ENCODE assay signal across 8 cellular contexts in the genomic region with DNA sequence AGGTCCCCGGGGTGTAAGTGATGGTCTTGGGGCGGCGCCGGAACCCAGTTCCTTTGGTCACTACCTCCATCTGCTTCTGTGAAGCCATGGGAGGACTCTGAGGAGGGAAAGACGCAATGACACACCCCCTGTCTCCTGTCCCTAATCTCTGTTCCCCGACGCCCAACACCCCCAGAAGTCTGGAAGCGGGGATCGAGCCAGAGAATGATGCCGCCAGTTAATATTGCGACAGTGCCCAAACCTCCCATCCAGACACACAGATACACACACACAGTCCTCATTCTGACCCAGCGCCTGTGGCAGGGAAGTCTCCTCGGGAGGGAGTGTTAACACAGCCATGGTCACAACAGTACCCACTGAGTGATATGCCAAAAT. TPM values are rescaled to one million over a fixed set of nuclear protein-coding genes. Genes with fewer than 3 reads are reported as not detected.
DNase-seq lines count a peak whose midpoint lies in the region; ATAC-seq and TF ChIP-seq lines count a peak whose summit lies in the region.

No MANE protein-coding gene starts in this region.

- H3K4me3 Mint-ChIP-seq in MCF 10A (ENCODE audit: unreplicated experiment) = peak overlapping the region; percentile 76

- H3K27me3 Mint-ChIP-seq in MCF 10A (ENCODE audit: insufficient read depth, unreplicated experiment) = no peaks in the 10 kb centered on the region

- intact Hi-C loops in MCF 10A (cut with micrococcal nuclease) = loop anchor here (1.0 kb wide), 1 partner anchor 19 kb away; no protein-coding TSS in a partner anchor
- intact Hi-C loops in lower lobe of right lung (cut with DNase I) = no loop called here

- ATAC-seq in GM19351 (IDR thresholded peaks at IDR 0.05; ENCODE audit: unreplicated experiment) (peak; percentile 35), HG03520 (IDR thresholded peaks at IDR 0.05; ENCODE audit: unreplicated experiment) (peak; percentile 32), lower lobe of right lung (peak; percentile 66 to 69), upper lobe of left lung (ENCODE audit: low FRiP score in 2 of 2) (peak; percentile 72 to 76)

- TF ChIP-seq POLR2A in upper lobe of left lung (IDR thresholded peaks at IDR 0.05) = no peak

- TF ChIP-seq CTCF in MCF 10A (IDR thresholded peaks at IDR 0.05; ENCODE audit: unreplicated experiment) (no peak), lower lobe of right lung (IDR thresholded peaks at IDR 0.05) (no peak), upper lobe of left lung (IDR thresholded peaks at IDR 0.05) (no peak)

- H3K36me3 ChIP-seq in lower lobe of right lung = peaks cover 17% of the 10 kb centered on the region
- H3K36me3 ChIP-seq in upper lobe of left lung = peaks cover 5 to 18% (median 16%) of the 10 kb centered on the region in 4 donors

- H3K36me3 Mint-ChIP-seq in MCF 10A (ENCODE audit: insufficient read depth, unreplicated experiment) = peaks cover 36% of the 10 kb centered on the region

- POLR2A ChIA-PET in MCF 10A (lab: Yijun Ruan, JAX) = interaction anchor here (0.7 to 3.9 kb wide), 17 partner anchors 10 to 294 kb away, joined by 3 to 32 read pairs (median 7); partner anchors contain the start of genes ANKRD54, GCAT, MICALL1 and PDXP

- DNase-seq in MCF 10A (ENCODE audit: unreplicated experiment) (no peak), lower lobe of right lung (no peak), upper lobe of left lung (no peak), NCI-H446 (lab: John Stamatoyannopoulos, UW) (no peak), UCSD-AML1 (lab: John Stamatoyannopoulos, UW; ENCODE audit: unreplicated experiment) (no peak), NCI-H2029 treated with DMSO at 0.1 percent for 48 hours (lab: John Stamatoyannopoulos, UW) (no peak)

- no peaks in the 10 kb centered on the region for H3K27me3 ChIP-seq in lower lobe of right lung (ENCODE audit: low read depth)
- no peaks in the 10 kb centered on the region for H3K27me3 ChIP-seq in upper lobe of left lung

- peaks cover 27% of the 10 kb centered on the region for H3K4me1 ChIP-seq in lower lobe of right lung
- peaks cover 18 to 28% (median 21%) of the 10 kb centered on the region in 4 donors for H3K4me1 ChIP-seq in upper lobe of left lung

- TF ChIP-seq EP300 in upper lobe of left lung (IDR thresholded peaks at IDR 0.05) = no peak

- 0 to 1% methylated on average over 2 to 13 of the region's 13 CpGs for WGBS in upper lobe of left lung, 2 donors

- H3K4me1 Mint-ChIP-seq in MCF 10A (ENCODE audit: insufficient read depth, unreplicated experiment) = peaks cover 17% of the 10 kb centered on the region

- H3K27ac ChIP-seq in lower lobe of right lung = peak overlapping the region; percentile 80
- H3K27ac ChIP-seq in upper lobe of left lung = peak overlapping the region in 2 of 4 donors; percentile 88 to 91

- H3K9me3 ChIP-seq in lower lobe of right lung (no peaks in the 10 kb centered on the region), upper lobe of left lung (no peaks in the 10 kb centered on the region)

- CTCF ChIA-PET in MCF 10A (lab: Yijun Ruan, JAX) = interaction anchor here (0.6 to 2.1 kb wide), 7 partner anchors 19 to 88 kb away, joined by 3 to 10 read pairs (median 4); no protein-coding TSS in a partner anchor

- H3K4me3 ChIP-seq in lower lobe of right lung = peak overlapping the region; percentile 98
- peak overlapping the region; percentile 46 to 98 (median 87) for H3K4me3 ChIP-seq in upper lobe of left lung

- no TSS peak for BruUV-seq in MCF 10A (replicated peaks; lab: Mats Ljungman, UMichigan)

- peak overlapping the region; percentile 84 for H3K27ac Mint-ChIP-seq in MCF 10A (ENCODE audit: low read depth, unreplicated experiment)

- H3K9me3 Mint-ChIP-seq in MCF 10A (ENCODE audit: unreplicated experiment) = no peaks in the 10 kb centered on the region

RNA-seq across cellular contexts. Expression of gene C22orf23, which starts 0.4 kb away (rescaled TPM):
- total RNA-seq in MCF 10A (2022) (not detected in 2 replicates), lower lobe of right lung (1.2 TPM), upper lobe of left lung (1 to 10 TPM in 3 of 6 donors, under 1 TPM in 2, not detected in 1; 0.46 to 7.2 (median 1.2) TPM)

RNA-seq across cellular contexts. Expression of gene POLR2F, which starts 0.5 kb away (rescaled TPM):
- total RNA-seq in MCF 10A (2022) = 87.5 and 97.6 TPM in 2 replicates
- 60.3 TPM for total RNA-seq in lower lobe of right lung
- 100 to 1,000 TPM in 2 of 6 donors, 10 to 100 TPM in 4; 48.9 to 152 (median 71.7) TPM for total RNA-seq in upper lobe of left lung

RNA-seq across cellular contexts. Expression of gene SOX10, which starts 31.3 kb away (rescaled TPM):
- total RNA-seq in MCF 10A (2022) (not detected in 2 replicates), lower lobe of right lung (not detected), upper lobe of left lung (under 1 TPM in 1 of 6 donors, not detected in 5; 0.15 TPM)

RNA-seq across cellular contexts. Expression of gene MICALL1, which starts 47.0 kb away (rescaled TPM):
- 164 and 165 TPM in 2 replicates for total RNA-seq in MCF 10A (2022)
- 32.2 TPM for total RNA-seq in lower lobe of right lung
- total RNA-seq in upper lobe of left lung = 10 to 100 TPM; 24.3 to 47.1 (median 37.3) TPM
